Comparison of ENCODE assay signal across 1 cellular context in the genomic region with DNA sequence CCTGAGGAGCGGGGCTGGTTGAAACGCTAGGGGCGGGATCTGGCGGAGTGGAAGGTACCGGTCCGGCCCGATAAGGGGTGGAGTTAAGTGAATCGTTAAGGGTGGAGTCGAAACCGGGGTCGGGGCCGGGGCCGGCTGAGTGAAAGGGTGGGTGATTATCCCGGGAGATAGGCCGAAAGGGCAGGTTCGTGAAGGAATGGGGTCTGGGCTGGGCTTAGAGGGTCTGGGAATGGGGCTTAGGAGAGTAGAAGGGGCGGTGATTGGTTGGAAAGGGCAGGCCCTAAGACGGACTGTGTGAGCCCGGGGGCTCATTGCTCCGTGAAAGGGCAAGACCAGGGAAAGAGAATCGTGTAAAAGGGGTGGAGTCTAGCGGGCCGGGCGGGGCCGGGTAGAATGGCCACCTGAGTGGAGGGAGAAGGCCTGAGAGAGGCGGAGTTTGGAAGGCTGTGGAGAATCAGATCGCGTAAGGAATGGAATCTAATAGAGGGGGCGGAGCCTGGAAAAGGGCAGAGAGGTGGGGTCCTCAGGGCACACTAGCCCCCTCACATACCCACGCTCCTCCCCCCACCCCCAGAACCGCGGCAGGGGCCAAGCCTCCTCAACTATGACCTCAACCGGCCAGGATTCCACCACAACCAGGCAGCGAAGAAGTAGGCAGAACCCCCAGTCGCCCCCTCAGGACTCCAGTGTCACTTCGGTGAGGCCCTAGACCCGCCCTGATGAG.
TF ChIP-seq lines count a peak whose summit lies in the region.

No MANE protein-coding gene starts in this region.

TF ChIP-seq in endothelial cell of umbilical vein, 7 proteins besides CTCF, POLR2A, EP300 and RAD21:
- TF ChIP-seq GATA2 (IDR thresholded peaks at IDR 0.05; ENCODE audit: insufficient read depth, insufficient read length, low read depth, low read length) (no peak), POLR2AphosphoS5 (IDR thresholded peaks at IDR 0.05; ENCODE audit: insufficient read depth, low read depth, low read length) (peak; percentile 38), MYC (IDR thresholded peaks at IDR 0.05; ENCODE audit: low read depth, low read length) (no peak), EZH2 (IDR thresholded peaks at IDR 0.05; ENCODE audit: borderline replicate concordance, low read depth, low read length, severe bottlenecking) (no peak), FOS (IDR thresholded peaks at IDR 0.05; ENCODE audit: borderline replicate concordance, insufficient read depth, low read length) (no peak), JUN (IDR thresholded peaks at IDR 0.05; ENCODE audit: borderline replicate concordance, insufficient read depth, insufficient read length, low read depth) (no peak)
TF ChIP-seq in endothelial cell of umbilical vein: peak in this region for 1.
